Comparison of ENCODE assay signal across 11 cellular contexts in genomic region chr18:36352384-36352783, GRCh38. TPM values are rescaled to one million over a fixed set of nuclear protein-coding genes. Genes with fewer than 3 reads are reported as not detected.
DNase-seq lines count a peak whose midpoint lies in the region; ATAC-seq and TF ChIP-seq lines count a peak whose summit lies in the region.
"Had no signal": no experiment of that assay in that cellular context is flagged by ENCODE, and none has a peak within 500 bp of the region (broad histone marks: within the 10 kb centered on the region; RNA-seq: fewer than 3 reads in every experiment).

No MANE protein-coding gene starts in this region.

- no peak overlapping the region for H3K4me3 Mint-ChIP-seq in naive thymus-derived CD8-positive, alpha-beta T cell
- H3K4me3 Mint-ChIP-seq: activated naive CD8-positive, alpha-beta T cell treated with anti-CD3 and anti-CD28 coated beads, Interleukin-2, amount 10 ng/mL, durations not matched to agents 7 days and 5 days; CD4-positive, alpha-beta memory T cell had no signal

- H3K9me3 Mint-ChIP-seq in naive thymus-derived CD8-positive, alpha-beta T cell: no peaks in the 10 kb centered on the region
- H3K9me3 Mint-ChIP-seq: activated naive CD8-positive, alpha-beta T cell treated with anti-CD3 and anti-CD28 coated beads, Interleukin-2, amount 10 ng/mL, durations not matched to agents 7 days and 5 days had no signal

- peak; percentile 37 for DNase-seq in A673 (ENCODE audit: low spot score)
- peak; percentile 74 for DNase-seq in HCEC 1CT
- DNase-seq in amniotic stem cell (lab: John Stamatoyannopoulos, UW): peak; percentile 77
- DNase-seq in inferior parietal cortex (ENCODE audit: extremely low spot score): peak; percentile 61
- DNase-seq in naive thymus-derived CD8-positive, alpha-beta T cell: no peak
- no peak for DNase-seq in stimulated activated CD4-positive, alpha-beta T cell treated with anti-CD3 and anti-CD28 coated beads, Interleukin-15, amount 100 ng/mL, for 24 hours
- DNase-seq in activated effector memory CD4-positive, alpha-beta T cell treated with anti-CD3 and anti-CD28 coated beads, Interleukin-2, amount 50 U/mL, for 16 hours: no peak
- DNase-seq: activated naive CD8-positive, alpha-beta T cell treated with anti-CD3 and anti-CD28 coated beads, Interleukin-2, amount 10 ng/mL, durations not matched to agents 7 days and 5 days; CD4-positive, alpha-beta memory T cell had no signal

- BruUV-seq in A673 (replicated peaks; lab: Mats Ljungman, UMichigan): no TSS peak

- CTCF ChIA-PET in A673 (lab: Charles Lee): no interaction called here

- intact Hi-C loops in A673 (cut with micrococcal nuclease; ENCODE audit: unreplicated experiment): no loop called here

- H3K27me3 Mint-ChIP-seq in naive thymus-derived CD8-positive, alpha-beta T cell: peaks cover 6 to 39% (median 21%) of the 10 kb centered on the region in 5 donors
- H3K27me3 Mint-ChIP-seq: activated naive CD8-positive, alpha-beta T cell treated with anti-CD3 and anti-CD28 coated beads, Interleukin-2, amount 10 ng/mL, durations not matched to agents 7 days and 5 days had no signal

- no peaks in the 10 kb centered on the region for H3K36me3 Mint-ChIP-seq in naive thymus-derived CD8-positive, alpha-beta T cell
- H3K36me3 Mint-ChIP-seq: activated naive CD8-positive, alpha-beta T cell treated with anti-CD3 and anti-CD28 coated beads, Interleukin-2, amount 10 ng/mL, durations not matched to agents 7 days and 5 days; CD4-positive, alpha-beta memory T cell had no signal

- TF ChIP-seq CTCF in A673 (conservative IDR thresholded peaks at IDR 0.05; ENCODE audit: low read depth, low read length): no peak

- no peaks in the 10 kb centered on the region for H3K4me1 ChIP-seq in A673 (ENCODE audit: insufficient read depth, low read length, poor library complexity, severe bottlenecking)

- H3K4me1 Mint-ChIP-seq in naive thymus-derived CD8-positive, alpha-beta T cell: no peaks in the 10 kb centered on the region
- H3K4me1 Mint-ChIP-seq: activated naive CD8-positive, alpha-beta T cell treated with anti-CD3 and anti-CD28 coated beads, Interleukin-2, amount 10 ng/mL, durations not matched to agents 7 days and 5 days; CD4-positive, alpha-beta memory T cell had no signal

- POLR2A ChIA-PET in A673 (lab: Charles Lee; ENCODE audit: low non-redundant PET): no interaction called here
- POLR2A ChIA-PET in naive thymus-derived CD8-positive, alpha-beta T cell (lab: Charles Lee): no interaction called here

- no peak for ATAC-seq in naive thymus-derived CD8-positive, alpha-beta T cell
- no peak for ATAC-seq in HG02870 (IDR thresholded peaks at IDR 0.05; ENCODE audit: unreplicated experiment)

- H3K36me3 ChIP-seq in A673 (ENCODE audit: insufficient read depth, low read length, poor library complexity, severe bottlenecking): no peaks in the 10 kb centered on the region

- H3K9me3 ChIP-seq in A673 (ENCODE audit: low read depth, low read length, poor library complexity, severe bottlenecking): no peaks in the 10 kb centered on the region

- H3K27ac ChIP-seq in A673 (ENCODE audit: low read depth, low read length, poor library complexity, severe bottlenecking): no peak overlapping the region
- H3K27ac ChIP-seq: KMS-11 had no signal

- H3K27ac Mint-ChIP-seq in naive thymus-derived CD8-positive, alpha-beta T cell: no peak overlapping the region
- H3K27ac Mint-ChIP-seq: activated naive CD8-positive, alpha-beta T cell treated with anti-CD3 and anti-CD28 coated beads, Interleukin-2, amount 10 ng/mL, durations not matched to agents 7 days and 5 days; CD4-positive, alpha-beta memory T cell had no signal

- H3K27me3 ChIP-seq in A673 (replicated peaks; ENCODE audit: insufficient read depth, low read depth, low read length, poor library complexity): no peaks in the 10 kb centered on the region

- H3K4me3 ChIP-seq in A673 (ENCODE audit: low read depth, low read length, poor library complexity, severe bottlenecking): no peak overlapping the region

RNA-seq across cellular contexts. Expression of gene FHOD3, which starts 54.9 kb away (rescaled TPM):
- total RNA-seq in A673 (2021): 0.26 and 0.34 TPM in 2 replicates
- not detected for total RNA-seq in naive thymus-derived CD8-positive, alpha-beta T cell
- not detected for polyA plus RNA-seq in naive thymus-derived CD8-positive, alpha-beta T cell
- total RNA-seq: activated naive CD8-positive, alpha-beta T cell treated with anti-CD3 and anti-CD28 coated beads, Interleukin-2, amount 10 ng/mL, durations not matched to agents 7 days and 5 days; CD4-positive, alpha-beta memory T cell had no signal
- polyA plus RNA-seq: CD4-positive, alpha-beta memory T cell had no signal

Comparison
In these comparisons a context has a peak if more than half of its experiments do, and no peak if none do; other contexts are left out.
1. DNase-seq: peak in A673 (single experiment), HCEC 1CT (single experiment), amniotic stem cell (single experiment) and inferior parietal cortex (single experiment); none in naive thymus-derived CD8-positive, alpha-beta T cell (0 of 10), stimulated activated CD4-positive, alpha-beta T cell treated with anti-CD3 and anti-CD28 coated beads, Interleukin-15, amount 100 ng/mL, for 24 hours (single experiment) and activated effector memory CD4-positive, alpha-beta T cell treated with anti-CD3 and anti-CD28 coated beads, Interleukin-2, amount 50 U/mL, for 16 hours (single experiment).